In genomic region chr2:140177081-140177480, GRCh38 we compare ENCODE assay signal across 23 cellular contexts.
"Had no signal": no experiment of that assay in that cellular context is flagged by ENCODE, and none has a peak within 500 bp of the region (broad histone marks: within the 10 kb centered on the region; RNA-seq: fewer than 3 reads in every experiment).

No MANE protein-coding gene starts in this region.

- H3K27ac ChIP-seq: dorsolateral prefrontal cortex, gastrocnemius medialis, hepatocyte, ovary, psoas muscle, sigmoid colon, skin epidermis, spleen, testis, tibial artery had no signal

- H3K4me2 ChIP-seq: hepatocyte had no signal

- ATAC-seq: esophagus mucosa; gastrocnemius medialis; heart left ventricle; left lobe of liver; natural killer cell; psoas muscle; right cardiac atrium; stimulated activated memory B cell treated with anti-CD40 and anti-IgM and Interleukin-4, amounts not matched to agents 10 μg/mL and 1 μg/mL and 100 μg/mL, for 72 hours; stimulated activated naive CD8-positive, alpha-beta T cell treated with anti-CD3 and anti-CD28 coated beads, Interleukin-15, Interleukin-2, amounts not matched to agents 100 U/mL and 50 U/mL, for 24 hours had no signal

- H3K27me3 ChIP-seq: dorsolateral prefrontal cortex, gastrocnemius medialis, heart left ventricle, hepatocyte, ovary, sigmoid colon, spleen, testis, tibial artery had no signal

- DNase-seq: effector CD4-positive, alpha-beta T cell; foreskin fibroblast; gastrocnemius medialis; heart left ventricle; kidney; natural killer cell; occipital lobe; ovary; psoas muscle; right cardiac atrium; sigmoid colon; spleen; stimulated activated CD4-positive, alpha-beta T cell treated with anti-CD3 and anti-CD28 coated beads, Interleukin-4, amount 100 ng/mL, for 4 hours; stimulated activated naive CD8-positive, alpha-beta T cell treated with anti-CD3 and anti-CD28 coated beads, Interleukin-15, Interleukin-2, amounts not matched to agents 100 U/mL and 50 U/mL, for 24 hours; testis; tibial artery had no signal

- H3K9me3 ChIP-seq: gastrocnemius medialis, heart left ventricle, ovary, psoas muscle, sigmoid colon, spleen, testis, tibial artery had no signal

- H3K4me1 ChIP-seq: gastrocnemius medialis, heart left ventricle, psoas muscle, sigmoid colon, spleen, testis had no signal

- H3K36me3 ChIP-seq: gastrocnemius medialis, heart left ventricle, ovary, sigmoid colon, spleen, tibial artery had no signal

- H3K4me3 ChIP-seq: dorsolateral prefrontal cortex, gastrocnemius medialis, heart left ventricle, hepatocyte, lung, ovary, psoas muscle, sigmoid colon, skin epidermis, spleen, testis, tibial artery had no signal

- H3K79me2 ChIP-seq: hepatocyte had no signal

- H2AFZ ChIP-seq: hepatocyte had no signal
